In the genomic region with DNA sequence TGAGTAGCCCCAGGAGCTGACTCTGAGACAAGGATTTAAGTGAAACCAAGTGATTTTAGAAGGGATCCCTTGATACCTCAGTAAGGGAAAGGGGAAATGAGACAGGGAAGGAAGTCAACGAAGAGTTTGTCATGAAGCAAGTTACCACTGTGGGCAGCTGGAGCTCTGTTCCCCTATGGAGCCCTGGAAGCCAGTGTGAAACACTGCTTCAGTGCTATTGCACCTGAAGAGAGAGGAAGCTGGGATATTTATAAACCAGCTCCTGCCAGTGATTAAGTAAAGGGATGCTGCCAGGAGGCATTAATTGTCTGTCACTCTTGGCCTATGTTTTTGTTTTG, we compare ENCODE assay signal across 2 cellular contexts.
TF ChIP-seq lines count a peak whose summit lies in the region.

No MANE protein-coding gene starts in this region.

TF ChIP-seq in HepG2, 621 proteins besides CTCF, POLR2A, EP300 and RAD21:
- no peak for TF ChIP-seq PRMT3 (CRISPR knock-in tag; IDR thresholded peaks at IDR 0.05; ENCODE audit: borderline replicate concordance, low read depth)
- TF ChIP-seq MTERF4 (CRISPR knock-in tag; IDR thresholded peaks at IDR 0.05): no peak
- TF ChIP-seq MIER2 (CRISPR knock-in tag; IDR thresholded peaks at IDR 0.05): no peak
- no peak for TF ChIP-seq RCOR2 (CRISPR knock-in tag; IDR thresholded peaks at IDR 0.05)
- TF ChIP-seq KMT2B (CRISPR knock-in tag; IDR thresholded peaks at IDR 0.05): no peak
- no peak for TF ChIP-seq TEAD2 (CRISPR knock-in tag; IDR thresholded peaks at IDR 0.05)
- no peak for TF ChIP-seq ZFP36 (IDR thresholded peaks at IDR 0.05; ENCODE audit: borderline replicate concordance, low read depth, low read length, partially characterized antibody)
- no peak for TF ChIP-seq ZNF138 (CRISPR knock-in tag; IDR thresholded peaks at IDR 0.05; ENCODE audit: low read depth)
- no peak for TF ChIP-seq ZNF44 (CRISPR knock-in tag; IDR thresholded peaks at IDR 0.05)

TF ChIP-seq in H1, 55 proteins besides CTCF, POLR2A, EP300 and RAD21:
- TF ChIP-seq YY1 (IDR thresholded peaks at IDR 0.05; ENCODE audit: low read depth, low read length) (no peak), ZNF274 (IDR thresholded peaks at IDR 0.05; ENCODE audit: borderline replicate concordance, extremely low read depth, low read length) (no peak), SAP30 (IDR thresholded peaks at IDR 0.05; ENCODE audit: insufficient read depth, insufficient replicate concordance, low read length) (no peak), SIX5 (IDR thresholded peaks at IDR 0.05; ENCODE audit: low read depth, low read length) (no peak), EGR1 (IDR thresholded peaks at IDR 0.05; ENCODE audit: borderline replicate concordance, low read depth, low read length) (no peak), KDM4A (IDR thresholded peaks at IDR 0.05; ENCODE audit: low read depth, low read length, severe bottlenecking) (no peak), TBP (IDR thresholded peaks at IDR 0.05; ENCODE audit: low read depth, low read length) (no peak), SP2 (IDR thresholded peaks at IDR 0.05; ENCODE audit: low read length) (no peak), SIRT6 (IDR thresholded peaks at IDR 0.05; ENCODE audit: low read length) (no peak), HDAC2 (IDR thresholded peaks at IDR 0.05; ENCODE audit: borderline replicate concordance in 1 of 2, low read depth in 2 of 2, low read length in 2 of 2) (no peak), MAX (IDR thresholded peaks at IDR 0.05) (no peak), CTBP2 (IDR thresholded peaks at IDR 0.05; ENCODE audit: borderline replicate concordance, insufficient read depth, insufficient read length, low read length) (no peak)
